ENCODE assay signal across 13 cellular contexts in the genomic region with DNA sequence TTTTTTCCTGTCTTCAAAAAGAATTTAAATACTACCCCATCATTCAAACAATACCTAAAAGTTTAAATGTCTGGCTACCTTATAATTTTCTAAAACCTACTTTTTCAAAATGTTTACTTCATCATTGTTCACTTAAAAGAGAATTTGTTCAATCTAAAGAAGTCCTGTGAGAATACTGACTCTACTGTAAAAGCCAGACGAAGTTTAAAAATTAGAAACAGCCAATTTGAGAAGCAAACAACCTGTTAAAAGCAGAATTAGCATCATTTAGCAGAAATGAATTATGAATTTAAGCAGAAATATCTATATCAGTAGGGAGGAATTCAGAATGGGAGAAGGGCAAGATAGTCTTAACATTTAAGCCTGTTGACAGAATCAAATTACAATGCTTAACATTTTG. TPM values are rescaled to one million over a fixed set of nuclear protein-coding genes. Genes with fewer than 3 reads are reported as not detected.
DNase-seq lines count a peak whose midpoint lies in the region; ATAC-seq and TF ChIP-seq lines count a peak whose summit lies in the region.
"Had no signal": no experiment of that assay in that cellular context is flagged by ENCODE, and none has a peak within 500 bp of the region (broad histone marks: within the 10 kb centered on the region; RNA-seq: fewer than 3 reads in every experiment).

No MANE protein-coding gene starts in this region.

- H2AFZ ChIP-seq in ACC112 (ENCODE audit: low read length, unreplicated experiment), result no peak overlapping the region

- in situ Hi-C loops in G401 (cut with HindIII; ENCODE audit: low sequenced_read_pairs), result no loop called here

- TF ChIP-seq CTCF in RWPE2 (IDR thresholded peaks at IDR 0.05; ENCODE audit: poor library complexity, severe bottlenecking), result no peak
- no peak for TF ChIP-seq CTCF in foreskin fibroblast (IDR thresholded peaks at IDR 0.05; ENCODE audit: low read depth, low read length)

- no peaks in the 10 kb centered on the region for H3K36me3 ChIP-seq in ACC112 (ENCODE audit: insufficient read depth, low read length)
- peaks cover 44% of the 10 kb centered on the region for H3K36me3 ChIP-seq in RWPE2 (ENCODE audit: low read depth)

- no peak for ATAC-seq in RWPE2 (ENCODE audit: low read depth)
- ATAC-seq: stimulated activated effector memory CD8-positive, alpha-beta T cell treated with anti-CD3 and anti-CD28 coated beads, Interleukin-12 subunit alpha, Interleukin-12 subunit beta, amount 100 ng/mL, for 72 hours had no signal

- H3K27me3 ChIP-seq in ACC112 (ENCODE audit: insufficient read depth, low read length) (no peaks in the 10 kb centered on the region), RWPE2 (ENCODE audit: insufficient read depth, poor library complexity, severe bottlenecking) (no peaks in the 10 kb centered on the region)

- no peaks in the 10 kb centered on the region for H3K9me3 ChIP-seq in RWPE2 (ENCODE audit: severe bottlenecking)

- H3K27ac ChIP-seq in ACC112 (ENCODE audit: low read depth, low read length) (peak overlapping the region; percentile 88), RWPE2 (ENCODE audit: poor library complexity, severe bottlenecking) (peak overlapping the region; percentile 93), caudate nucleus (ENCODE audit: low read depth, low read length) (no peak overlapping the region)

- peak overlapping the region; percentile 85 for H3K4me3 ChIP-seq in ACC112 (ENCODE audit: low read depth, low read length)
- H3K4me3 ChIP-seq in RWPE2 (ENCODE audit: severe bottlenecking), result peak overlapping the region; percentile 61
- H3K4me3 ChIP-seq in foreskin fibroblast (ENCODE audit: low read depth in 1 of 2, low read length in 2 of 2), result peak overlapping the region; percentile 92 to 94

- DNase-seq in G401 (ENCODE audit: low spot score), result peak; percentile 5
- DNase-seq in RWPE2 (ENCODE audit: low spot score), result no peak
- DNase-seq in foreskin fibroblast, result no peak
- DNase-seq in globus pallidus (ENCODE audit: low spot score), result no peak
- DNase-seq in caudate nucleus (lab: John Stamatoyannopoulos, UW), result no peak
- no peak for DNase-seq in nucleus accumbens (lab: John Stamatoyannopoulos, UW)
- no peak for DNase-seq in NCI-H2107 (lab: John Stamatoyannopoulos, UW)
- DNase-seq: activated CD4-positive, alpha-beta T cell treated with anti-CD3 and anti-CD28 coated beads for 48 hours; activated naive CD8-positive, alpha-beta T cell treated with anti-CD3 and anti-CD28 coated beads, Interleukin-2, amount 10 ng/mL, durations not matched to agents 7 days and 5 days; NCI-H187 treated with DMSO at 0.1 percent for 48 hours; stimulated activated CD4-positive, alpha-beta T cell treated with anti-CD3 and anti-CD28 coated beads, Interleukin-15, amount 100 ng/mL, for 24 hours had no signal

- H3K4me1 ChIP-seq in ACC112 (ENCODE audit: control insufficient read depth, insufficient read depth, low read length, unreplicated experiment), result peaks cover 35% of the 10 kb centered on the region
- peaks cover 52% of the 10 kb centered on the region for H3K4me1 ChIP-seq in RWPE2 (ENCODE audit: insufficient read depth, poor library complexity, severe bottlenecking)

- H3K79me2 ChIP-seq in ACC112 (ENCODE audit: control insufficient read depth, insufficient read depth, low read length, unreplicated experiment), result peaks cover 88% of the 10 kb centered on the region

RNA-seq across cellular contexts. Expression of gene SKA2, which starts 2.1 kb away (rescaled TPM):
- 163 and 181 TPM in 2 replicates for total RNA-seq in G401 (2014; rRNA removed; shearing (Covaris generic))

RNA-seq across cellular contexts. Expression of gene PRR11, which starts 2.6 kb away (rescaled TPM):
- 17.7 and 25.8 TPM in 2 replicates for total RNA-seq in G401 (2014; rRNA removed; shearing (Covaris generic))

RNA-seq across cellular contexts. Expression of gene TRIM37, which starts 46.2 kb away (rescaled TPM):
- total RNA-seq in G401 (2014; rRNA removed; shearing (Covaris generic)), result 34.1 and 36.6 TPM in 2 replicates

RNA-seq across cellular contexts. Expression of gene SMG8, which starts 56.9 kb away (rescaled TPM):
- total RNA-seq in G401 (2014; rRNA removed; shearing (Covaris generic)), result 25.5 and 26.7 TPM in 2 replicates
